15 cellular contexts compared by ENCODE assay signal in genomic region chr6:1015819-1016218, GRCh38.
DNase-seq lines count a peak whose midpoint lies in the region; ATAC-seq and TF ChIP-seq lines count a peak whose summit lies in the region.
"Had no signal": no experiment of that assay in that cellular context is flagged by ENCODE, and none has a peak within 500 bp of the region (broad histone marks: within the 10 kb centered on the region; RNA-seq: fewer than 3 reads in every experiment).

No MANE protein-coding gene starts in this region.

- H3K4me2 ChIP-seq in GM23248 (ENCODE audit: unreplicated experiment), result no peak overlapping the region

- H3K79me2 ChIP-seq in GM23248 (ENCODE audit: insufficient read depth), result no peaks in the 10 kb centered on the region

- in situ Hi-C loops in GM23248 (cut with MboI), result no loop called here

- no peaks in the 10 kb centered on the region for H3K36me3 ChIP-seq in GM23248 (ENCODE audit: low read depth)
- no peaks in the 10 kb centered on the region for H3K36me3 ChIP-seq in spleen
- H3K36me3 ChIP-seq: prostate gland had no signal

- no peak for TF ChIP-seq POLR2A in spleen (IDR thresholded peaks at IDR 0.05)

- no peaks in the 10 kb centered on the region for H3F3A ChIP-seq in GM23248 (ENCODE audit: insufficient read depth)

- no peak for ATAC-seq in HG03469 (IDR thresholded peaks at IDR 0.05; ENCODE audit: unreplicated experiment)

- H4K20me1 ChIP-seq in GM23248 (ENCODE audit: insufficient read depth), result no peaks in the 10 kb centered on the region

- intact Hi-C loops in spleen (cut with DNase I; ENCODE audit: low total_unique reads), result no loop called here

- no peak overlapping the region for H3K4me3 ChIP-seq in GM23248
- no peak overlapping the region for H3K4me3 ChIP-seq in spleen
- H3K4me3 ChIP-seq: prostate gland had no signal

- H3K4me1 ChIP-seq in GM23248 (ENCODE audit: insufficient read depth) (no peaks in the 10 kb centered on the region), spleen (no peaks in the 10 kb centered on the region)

- DNase-seq in AG08396 (ENCODE audit: low spot score), result peak; percentile 39
- DNase-seq in GM23248, result peak; percentile 20
- DNase-seq in RPMI7951 (ENCODE audit: low read depth), result peak; percentile 12
- peak; percentile 8 for DNase-seq in iris pigment epithelial cell (ENCODE audit: low read depth)
- DNase-seq in activated CD4-positive, alpha-beta T cell treated with anti-CD3 and anti-CD28 coated beads, Interleukin-2, amount 50 U/mL, for 4 hours, result no peak
- no peak for DNase-seq in spleen
- DNase-seq in activated effector memory CD4-positive, alpha-beta T cell treated with Interleukin-2 at 50 U/mL for 16 hours, result no peak
- DNase-seq: activated CD4-positive, alpha-beta T cell treated with anti-CD3 and anti-CD28 coated beads, Interleukin-2, amount 50 U/mL, for 1 hour; activated naive CD4-positive, alpha-beta T cell treated with Interleukin-2 at 50 U/mL for 16 hours; CD4-positive, CD25-positive, alpha-beta regulatory T cell; NCI-H1436 treated with DMSO at 0.1 percent for 48 hours; stimulated activated CD4-positive, alpha-beta T cell treated with anti-CD3 and anti-CD28 coated beads, Interleukin-4, amount 100 ng/mL, for 1 hour; stimulated activated naive CD4-positive, alpha-beta T cell had no signal

- H3K27ac ChIP-seq in GM23248 (no peak overlapping the region), spleen (no peak overlapping the region)

- H3K9ac ChIP-seq in GM23248, result no peak overlapping the region

- no peak overlapping the region for H2AFZ ChIP-seq in GM23248

- no peak for TF ChIP-seq CTCF in spleen (IDR thresholded peaks at IDR 0.05 in 8 of 11, conservative IDR thresholded peaks at IDR 0.05 in 3 of 11)

- H3K27me3 ChIP-seq in GM23248 (replicated peaks; ENCODE audit: insufficient read depth) (peaks cover 39% of the 10 kb centered on the region), spleen (replicated peaks in 1 of 7) (peaks cover 0 to 7% (median 0%) of the 10 kb centered on the region in 7 donors)

- no peaks in the 10 kb centered on the region for H3K9me2 ChIP-seq in GM23248 (ENCODE audit: insufficient read depth)

- no peaks in the 10 kb centered on the region for H3K9me3 ChIP-seq in GM23248 (ENCODE audit: low read depth)
- peaks cover 0 to 10% (median 0%) of the 10 kb centered on the region in 8 donors for H3K9me3 ChIP-seq in spleen
- H3K9me3 ChIP-seq: prostate gland had no signal

Comparison
In these comparisons a context has a peak if more than half of its experiments do, and no peak if none do; other contexts are left out.
1. DNase-seq: peak in AG08396 (single experiment), GM23248 (single experiment), RPMI7951 (single experiment) and iris pigment epithelial cell (single experiment); none in activated CD4-positive, alpha-beta T cell treated with anti-CD3 and anti-CD28 coated beads, Interleukin-2, amount 50 U/mL, for 4 hours (0 of 2), spleen (single experiment) and activated effector memory CD4-positive, alpha-beta T cell treated with Interleukin-2 at 50 U/mL for 16 hours (single experiment).